In genomic region chr11:65887723-65888162, GRCh38 we compare ENCODE assay signal across 8 cellular contexts. TPM values are rescaled to one million over a fixed set of nuclear protein-coding genes. Genes with fewer than 3 reads are reported as not detected.
DNase-seq lines count a peak whose midpoint lies in the region; ATAC-seq and TF ChIP-seq lines count a peak whose summit lies in the region.

No MANE protein-coding gene starts in this region.

- DNase-seq in Panc1 (ENCODE audit: low read depth, low spot score) (no peak), neural crest cell (ENCODE audit: low read depth, low spot score) (no peak), NCI-H524 (lab: John Stamatoyannopoulos, UW) (no peak), OCI-M2 (lab: John Stamatoyannopoulos, UW; ENCODE audit: unreplicated experiment) (no peak)
- DNase-seq in effector memory CD4-positive, alpha-beta T cell: no peak
- DNase-seq in stimulated activated naive CD4-positive, alpha-beta T cell treated with Interleukin-2 at 50 U/mL for 16 hours (lab: John Stamatoyannopoulos, UW): no peak

- no peaks in the 10 kb centered on the region for H3K9me3 Mint-ChIP-seq in neural crest cell

- H3K4me1 ChIP-seq in Panc1 (ENCODE audit: control insufficient read depth, insufficient read depth, low read length): peaks cover 47% of the 10 kb centered on the region
- peaks cover 33% of the 10 kb centered on the region for H3K4me1 ChIP-seq in effector memory CD4-positive, alpha-beta T cell (ENCODE audit: control insufficient read depth, insufficient read depth, low read length, poor library complexity, severe bottlenecking)

- POLR2A ChIA-PET in Panc1 (lab: Charles Lee): interaction anchor here (0.6 to 2.0 kb wide), 8 partner anchors 11 to 274 kb away, joined by 3 to 13 read pairs (median 5); partner anchors contain the start of genes FOSL1 and MUS81

- H3K36me3 Mint-ChIP-seq in neural crest cell (ENCODE audit: low read depth): peaks cover 4% of the 10 kb centered on the region

- peak overlapping the region; percentile 98 for H3K27ac ChIP-seq in Panc1 (ENCODE audit: low read length)
- peak overlapping the region; percentile 90 for H3K27ac ChIP-seq in effector memory CD4-positive, alpha-beta T cell (ENCODE audit: insufficient read depth, low read length, poor library complexity, severe bottlenecking)

- H3K9me3 ChIP-seq in Panc1 (ENCODE audit: control insufficient read depth, insufficient read depth, low read depth, low read length): no peaks in the 10 kb centered on the region
- H3K9me3 ChIP-seq in effector memory CD4-positive, alpha-beta T cell (ENCODE audit: control insufficient read depth, low read length): no peaks in the 10 kb centered on the region

- no peak for TF ChIP-seq CTCF in Panc1 (IDR thresholded peaks at IDR 0.05)
- no peak for TF ChIP-seq CTCF in neural crest cell (conservative IDR thresholded peaks at IDR 0.05)

- H3K4me3 Mint-ChIP-seq in neural crest cell: peak overlapping the region; percentile 96

- H3K4me1 Mint-ChIP-seq in neural crest cell: peaks cover 52% of the 10 kb centered on the region

- CTCF ChIA-PET in Panc1 (lab: Charles Lee): interaction anchor here (0.5 to 2.4 kb wide), 23 partner anchors 13 to 233 kb away, joined by 3 to 24 read pairs (median 6); partner anchors contain the start of genes FOSL1 and MUS81

- peak overlapping the region; percentile 88 to 93 for H3K4me3 ChIP-seq in Panc1 (ENCODE audit: low read depth in 2 of 2, low read length in 2 of 2)
- H3K4me3 ChIP-seq in effector memory CD4-positive, alpha-beta T cell (ENCODE audit: insufficient read depth, low read depth, low read length, poor library complexity, severe bottlenecking): peak overlapping the region; percentile 79

- peak; percentile 1 for ATAC-seq in GM18867 (IDR thresholded peaks at IDR 0.05; ENCODE audit: unreplicated experiment)
- no peak for ATAC-seq in Panc1
- ATAC-seq in GM18861 (IDR thresholded peaks at IDR 0.05; ENCODE audit: unreplicated experiment): no peak

- no peaks in the 10 kb centered on the region for H3K27me3 ChIP-seq in Panc1 (ENCODE audit: control insufficient read depth, insufficient read depth, low read length)
- H3K27me3 ChIP-seq in effector memory CD4-positive, alpha-beta T cell (replicated peaks; ENCODE audit: control insufficient read depth, insufficient read depth, low read length, poor library complexity, severe bottlenecking): no peaks in the 10 kb centered on the region

- H3K36me3 ChIP-seq in Panc1 (ENCODE audit: control insufficient read depth, insufficient read depth, low read length): peaks cover 4% of the 10 kb centered on the region; the same call in 1 of the 2 replicates
- peaks cover 22% of the 10 kb centered on the region for H3K36me3 ChIP-seq in effector memory CD4-positive, alpha-beta T cell (ENCODE audit: control insufficient read depth, insufficient read depth, low read length)

- in situ Hi-C loops in Panc1 (cut with HindIII; ENCODE audit: low pct_unique_long_range_greater_than_20kb, low sequenced_read_pairs): no loop called here

- intact Hi-C loops in Panc1 (cut with micrococcal nuclease; ENCODE audit: unreplicated experiment): loop anchor here (2.0 kb wide), 1 partner anchor 101 kb away; no protein-coding TSS in a partner anchor

- H3K27me3 Mint-ChIP-seq in neural crest cell (ENCODE audit: low read depth): peaks cover 11% of the 10 kb centered on the region

- TSS peak; percentile 42 for BruUV-seq in Panc1 (replicated peaks; lab: Mats Ljungman, UMichigan)

- H3K27ac Mint-ChIP-seq in neural crest cell (ENCODE audit: unreplicated experiment): peak overlapping the region; percentile 96

RNA-seq across cellular contexts. Expression of gene FIBP, which starts 0.5 kb away (rescaled TPM):
- total RNA-seq in Panc1 (2021; ENCODE audit: unreplicated experiment) (105 TPM), neural crest cell (88.1 and 90.0 TPM in 2 replicates)
- polyA plus RNA-seq in Panc1 (2012; ENCODE audit: insufficient read length): 154 TPM

RNA-seq across cellular contexts. Expression of gene CCDC85B, which starts 2.7 kb away (rescaled TPM):
- total RNA-seq in Panc1 (2021; ENCODE audit: unreplicated experiment) (85.4 TPM), neural crest cell (29.3 and 29.4 TPM in 2 replicates)
- polyA plus RNA-seq in Panc1 (2012; ENCODE audit: insufficient read length): 188 TPM

RNA-seq across cellular contexts. Expression of gene CTSW, which starts 8.1 kb away (rescaled TPM):
- not detected for total RNA-seq in Panc1 (2021; ENCODE audit: unreplicated experiment)
- polyA plus RNA-seq in Panc1 (2012; ENCODE audit: insufficient read length): not detected
- total RNA-seq in neural crest cell: not detected in 2 replicates

RNA-seq across cellular contexts. Expression of gene FOSL1, which starts 12.4 kb away (rescaled TPM):
- total RNA-seq in Panc1 (2021; ENCODE audit: unreplicated experiment): 186 TPM
- 149 TPM for polyA plus RNA-seq in Panc1 (2012; ENCODE audit: insufficient read length)
- total RNA-seq in neural crest cell: 4.2 and 4.7 TPM in 2 replicates

RNA-seq across cellular contexts. Expression of gene EFEMP2, which starts 15.1 kb away (rescaled TPM):
- total RNA-seq in Panc1 (2021; ENCODE audit: unreplicated experiment): 23.7 TPM
- polyA plus RNA-seq in Panc1 (2012; ENCODE audit: insufficient read length): 44.8 TPM
- 36.0 and 38.0 TPM in 2 replicates for total RNA-seq in neural crest cell
